Comparison of ENCODE assay signal across 8 cellular contexts in the genomic region with DNA sequence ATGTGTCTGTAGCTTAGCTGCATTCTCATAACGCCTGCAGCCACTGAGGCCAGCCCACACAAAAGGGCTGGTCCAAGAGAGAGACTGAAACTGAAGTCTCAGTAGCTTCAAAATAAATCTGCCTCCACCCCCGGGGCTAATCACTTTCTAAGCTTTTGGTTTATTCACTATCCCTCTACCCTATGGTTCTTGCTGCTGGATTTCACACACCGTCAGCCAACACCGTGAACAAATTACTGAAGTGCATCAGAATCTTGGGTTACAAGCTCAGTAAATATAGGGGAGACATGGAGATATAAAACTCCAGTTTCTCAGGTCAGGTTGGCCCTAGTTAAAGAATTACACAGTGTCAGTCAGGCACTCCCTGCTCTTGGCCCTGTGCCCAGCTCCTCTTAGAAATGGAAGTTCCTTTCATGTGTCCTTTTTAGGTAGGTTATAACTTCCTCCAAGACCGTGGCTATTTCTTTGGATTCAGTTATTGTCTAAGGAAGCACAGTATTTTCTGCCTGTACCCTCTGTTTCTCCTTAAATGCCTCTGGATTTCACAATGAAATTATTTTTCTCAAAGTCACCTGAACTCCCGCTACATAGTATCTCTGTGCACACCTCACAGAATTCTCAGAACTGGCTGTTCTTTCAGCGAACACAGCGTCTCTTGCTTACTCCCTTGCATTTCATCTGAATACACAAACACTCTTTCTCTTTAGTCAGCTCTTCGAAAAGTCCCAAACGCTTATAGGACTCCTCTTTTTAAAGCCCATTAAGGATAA.
A peak's percentile ranks its signal among the peaks of the same experiment; 100 is the strongest.
DNase-seq lines count a peak whose midpoint lies in the region; ATAC-seq, FAIRE-seq and TF ChIP-seq lines count a peak whose summit lies in the region.

No MANE protein-coding gene starts in this region.

- no peaks in the 10 kb centered on the region for H3K4me1 ChIP-seq in A549
- H3K4me1 ChIP-seq in thymus (ENCODE audit: control insufficient read depth, insufficient read depth, low read length) = no peaks in the 10 kb centered on the region

- POLR2A ChIA-PET in A549 (lab: Yijun Ruan, JAX) = no interaction called here

- no peak for TF ChIP-seq CTCF in A549 (IDR thresholded peaks at IDR 0.05)

- TF ChIP-seq EP300 in A549 (IDR thresholded peaks at IDR 0.05) = no peak

- H3K36me3 ChIP-seq in thymus (ENCODE audit: control insufficient read depth, insufficient read depth) = no peaks in the 10 kb centered on the region

- DNase-seq in A549 (ENCODE audit: low read depth in 1 of 2, low spot score in 1 of 2) (peak in 1 of 2 experiments; percentile 24), RPMI7951 (ENCODE audit: low read depth) (peak; percentile 10), glomerular visceral epithelial cell (ENCODE audit: extremely low spot score) (peak; percentile 78)
- no peak for DNase-seq in activated T-cell treated with anti-CD3 and anti-CD28 coated beads, Interleukin-2, amount 50 U/mL, for 1 hour

- no peak overlapping the region; a peak in 1 of 6 replicates for H3K27ac ChIP-seq in A549
- H3K27ac ChIP-seq in thymus (ENCODE audit: low read depth) = peak overlapping the region; percentile 60

- no peak for TF ChIP-seq RAD21 in A549 (conservative IDR thresholded peaks at IDR 0.05 in 1 of 2, IDR thresholded peaks at IDR 0.05 in 1 of 2)

- H3K27me3 ChIP-seq in thymus (ENCODE audit: control insufficient read depth, insufficient read depth) = no peaks in the 10 kb centered on the region

- H3K4me3 ChIP-seq in A549 = no peak overlapping the region
- H3K4me3 ChIP-seq in thymus (ENCODE audit: low read length) = no peak overlapping the region

- peak overlapping the region; percentile 23; the same call in 2 of the 3 replicates for H3K4me2 ChIP-seq in A549

- H3K9me3 ChIP-seq in A549 (no peaks in the 10 kb centered on the region), thymus (ENCODE audit: control insufficient read depth) (no peaks in the 10 kb centered on the region)

- FAIRE-seq in A549 (lab: Jason Lieb, UNC) = no peak

- CTCF ChIA-PET in A549 (lab: Yijun Ruan, JAX) = interaction anchor here (0.9 kb wide), 1 partner anchor 17 kb away, joined by 3 read pairs; no protein-coding TSS in a partner anchor

- ATAC-seq in A549 (peak; percentile 42 to 50; a peak in 4 of 6 replicates), GM18511 (IDR thresholded peaks at IDR 0.05; ENCODE audit: unreplicated experiment) (peak; percentile 77), HG03064 (IDR thresholded peaks at IDR 0.05; ENCODE audit: low read depth, unreplicated experiment) (peak; percentile 55), HG03280 (IDR thresholded peaks at IDR 0.05; ENCODE audit: unreplicated experiment) (no peak)

- no peak for TF ChIP-seq POLR2A in A549 (IDR thresholded peaks at IDR 0.05; ENCODE audit: low read length)

- 54% methylated on average over 10 of the region's 10 CpGs for WGBS in A549 (ENCODE audit: missing lambda C conversion rate)
- 72% methylated on average over 10 of the region's 10 CpGs for WGBS in thymus

TF ChIP-seq in A549, 52 proteins besides CTCF, POLR2A, EP300 and RAD21:
- TF ChIP-seq SREBF2 (IDR thresholded peaks at IDR 0.05) = no peak
- no peak for TF ChIP-seq TP53 (CRISPR knock-in tag; IDR thresholded peaks at IDR 0.05)
- no peak for TF ChIP-seq HOXA7 (CRISPR knock-in tag; IDR thresholded peaks at IDR 0.05)
- TF ChIP-seq, protein P1, sequence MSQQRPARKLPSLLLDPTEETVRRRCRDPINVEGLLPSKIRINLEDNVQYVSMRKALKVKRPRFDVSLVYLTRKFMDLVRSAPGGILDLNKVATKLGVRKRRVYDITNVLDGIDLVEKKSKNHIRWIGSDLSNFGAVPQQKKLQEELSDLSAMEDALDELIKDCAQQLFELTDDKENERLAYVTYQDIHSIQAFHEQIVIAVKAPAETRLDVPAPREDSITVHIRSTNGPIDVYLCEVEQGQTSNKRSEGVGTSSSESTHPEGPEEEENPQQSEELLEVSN (IDR thresholded peaks at IDR 0.05; ENCODE audit: borderline replicate concordance, low read depth) = no peak
- no peak for TF ChIP-seq RNF2 (IDR thresholded peaks at IDR 0.05; ENCODE audit: borderline replicate concordance, low read depth)
- no peak for TF ChIP-seq FOXS1 (CRISPR knock-in tag; IDR thresholded peaks at IDR 0.05)
- TF ChIP-seq, protein P2, sequence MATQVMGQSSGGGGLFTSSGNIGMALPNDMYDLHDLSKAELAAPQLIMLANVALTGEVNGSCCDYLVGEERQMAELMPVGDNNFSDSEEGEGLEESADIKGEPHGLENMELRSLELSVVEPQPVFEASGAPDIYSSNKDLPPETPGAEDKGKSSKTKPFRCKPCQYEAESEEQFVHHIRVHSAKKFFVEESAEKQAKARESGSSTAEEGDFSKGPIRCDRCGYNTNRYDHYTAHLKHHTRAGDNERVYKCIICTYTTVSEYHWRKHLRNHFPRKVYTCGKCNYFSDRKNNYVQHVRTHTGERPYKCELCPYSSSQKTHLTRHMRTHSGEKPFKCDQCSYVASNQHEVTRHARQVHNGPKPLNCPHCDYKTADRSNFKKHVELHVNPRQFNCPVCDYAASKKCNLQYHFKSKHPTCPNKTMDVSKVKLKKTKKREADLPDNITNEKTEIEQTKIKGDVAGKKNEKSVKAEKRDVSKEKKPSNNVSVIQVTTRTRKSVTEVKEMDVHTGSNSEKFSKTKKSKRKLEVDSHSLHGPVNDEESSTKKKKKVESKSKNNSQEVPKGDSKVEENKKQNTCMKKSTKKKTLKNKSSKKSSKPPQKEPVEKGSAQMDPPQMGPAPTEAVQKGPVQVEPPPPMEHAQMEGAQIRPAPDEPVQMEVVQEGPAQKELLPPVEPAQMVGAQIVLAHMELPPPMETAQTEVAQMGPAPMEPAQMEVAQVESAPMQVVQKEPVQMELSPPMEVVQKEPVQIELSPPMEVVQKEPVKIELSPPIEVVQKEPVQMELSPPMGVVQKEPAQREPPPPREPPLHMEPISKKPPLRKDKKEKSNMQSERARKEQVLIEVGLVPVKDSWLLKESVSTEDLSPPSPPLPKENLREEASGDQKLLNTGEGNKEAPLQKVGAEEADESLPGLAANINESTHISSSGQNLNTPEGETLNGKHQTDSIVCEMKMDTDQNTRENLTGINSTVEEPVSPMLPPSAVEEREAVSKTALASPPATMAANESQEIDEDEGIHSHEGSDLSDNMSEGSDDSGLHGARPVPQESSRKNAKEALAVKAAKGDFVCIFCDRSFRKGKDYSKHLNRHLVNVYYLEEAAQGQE (IDR thresholded peaks at IDR 0.05) = no peak
- no peak for TF ChIP-seq HOXB13 (CRISPR knock-in tag; IDR thresholded peaks at IDR 0.05; ENCODE audit: low read depth)
- TF ChIP-seq, protein P3, sequence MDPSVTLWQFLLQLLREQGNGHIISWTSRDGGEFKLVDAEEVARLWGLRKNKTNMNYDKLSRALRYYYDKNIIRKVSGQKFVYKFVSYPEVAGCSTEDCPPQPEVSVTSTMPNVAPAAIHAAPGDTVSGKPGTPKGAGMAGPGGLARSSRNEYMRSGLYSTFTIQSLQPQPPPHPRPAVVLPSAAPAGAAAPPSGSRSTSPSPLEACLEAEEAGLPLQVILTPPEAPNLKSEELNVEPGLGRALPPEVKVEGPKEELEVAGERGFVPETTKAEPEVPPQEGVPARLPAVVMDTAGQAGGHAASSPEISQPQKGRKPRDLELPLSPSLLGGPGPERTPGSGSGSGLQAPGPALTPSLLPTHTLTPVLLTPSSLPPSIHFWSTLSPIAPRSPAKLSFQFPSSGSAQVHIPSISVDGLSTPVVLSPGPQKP (IDR thresholded peaks at IDR 0.05; ENCODE audit: low read depth, low read length) = no peak
- TF ChIP-seq ZFP36 (IDR thresholded peaks at IDR 0.05; ENCODE audit: borderline replicate concordance, partially characterized antibody) = no peak
- no peak for TF ChIP-seq EHMT2 (IDR thresholded peaks at IDR 0.05; ENCODE audit: low read depth)
- TF ChIP-seq, protein P4, sequence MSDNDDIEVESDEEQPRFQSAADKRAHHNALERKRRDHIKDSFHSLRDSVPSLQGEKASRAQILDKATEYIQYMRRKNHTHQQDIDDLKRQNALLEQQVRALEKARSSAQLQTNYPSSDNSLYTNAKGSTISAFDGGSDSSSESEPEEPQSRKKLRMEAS (IDR thresholded peaks at IDR 0.05) = no peak
- TF ChIP-seq CHD2 (IDR thresholded peaks at IDR 0.05; ENCODE audit: low read length, partially characterized antibody) = no peak
- no peak for TF ChIP-seq MAZ (IDR thresholded peaks at IDR 0.05; ENCODE audit: borderline replicate concordance, low read depth, low read length)
